9 cellular contexts compared by ENCODE assay signal in genomic region chr20:47620808-47621805, GRCh38.
DNase-seq lines count a peak whose midpoint lies in the region; ATAC-seq and TF ChIP-seq lines count a peak whose summit lies in the region.
"Had no signal": no experiment of that assay in that cellular context is flagged by ENCODE, and none has a peak within 500 bp of the region (broad histone marks: within the 10 kb centered on the region; RNA-seq: fewer than 3 reads in every experiment).

No MANE protein-coding gene starts in this region.

- peaks cover 87% of the 10 kb centered on the region for H3F3A ChIP-seq in SU-DHL-6 (ENCODE audit: insufficient read depth)

- peak; percentile 71 for TF ChIP-seq CTCF in cardiac muscle cell (IDR thresholded peaks at IDR 0.05; ENCODE audit: low read depth, low read length)
- peak; percentile 77 for TF ChIP-seq CTCF in SU-DHL-6 (IDR thresholded peaks at IDR 0.05; ENCODE audit: insufficient read depth, low read length, poor library complexity, severe bottlenecking)
- peak; percentile 70 to 74 for TF ChIP-seq CTCF in fibroblast of lung (conservative IDR thresholded peaks at IDR 0.05 in 1 of 2, IDR thresholded peaks at IDR 0.05 in 1 of 2; ENCODE audit: low read depth in 1 of 2, low read length in 2 of 2)
- peak; percentile 65 to 78 (median 66) for TF ChIP-seq CTCF in ovary (IDR thresholded peaks at IDR 0.05)

- no peak for TF ChIP-seq EP300 in ovary (IDR thresholded peaks at IDR 0.05)

- 42% methylated on average over 8 of the region's 8 CpGs for WGBS in right cardiac atrium
- 47 to 48% (median 48%) methylated on average over 8 of the region's 8 CpGs for WGBS in ovary, 3 donors

- intact Hi-C loops in right cardiac atrium (cut with DNase I), result loop anchor here (5.0 to 10.0 kb wide), 8 partner anchors 116 to 866 kb away; partner anchors contain the start of gene NCOA3 (in 2 of the 4)
- intact Hi-C loops in ovary (cut with DNase I), result loop anchor here in 3 of 4 donors (2.0 to 10.0 kb wide), 3 partner anchors 236 to 424 kb away; no protein-coding TSS in a partner anchor

- H3K27ac ChIP-seq in cardiac muscle cell (no peak overlapping the region), right cardiac atrium (ENCODE audit: low read length) (no peak overlapping the region), SU-DHL-6 (ENCODE audit: low read depth, low read length) (peak overlapping the region; percentile 66), fibroblast of lung (ENCODE audit: insufficient read depth, low read length) (no peak overlapping the region), ovary (no peak overlapping the region)
- H3K27ac ChIP-seq: epithelial cell of prostate had no signal

- H2AFZ ChIP-seq in SU-DHL-6 (ENCODE audit: low read depth, low read length, severe bottlenecking) (no peak overlapping the region), fibroblast of lung (ENCODE audit: low read length) (no peak overlapping the region)

- peak overlapping the region; percentile 3 for H3K4me2 ChIP-seq in SU-DHL-6 (ENCODE audit: low read depth, low read length, poor library complexity, severe bottlenecking)
- H3K4me2 ChIP-seq in fibroblast of lung (ENCODE audit: extremely low read depth, insufficient read depth, low read length), result no peak overlapping the region

- H3K9me2 ChIP-seq in SU-DHL-6 (replicated peaks; ENCODE audit: insufficient read depth, low read length), result no peaks in the 10 kb centered on the region

- H4K20me1 ChIP-seq in SU-DHL-6 (ENCODE audit: low read depth, low read length) (peaks cover 53% of the 10 kb centered on the region), fibroblast of lung (ENCODE audit: control insufficient read depth, extremely low read depth, insufficient read depth, low read length) (no peaks in the 10 kb centered on the region)

- no peak for ATAC-seq in right cardiac atrium
- ATAC-seq in HG03442 (IDR thresholded peaks at IDR 0.05; ENCODE audit: unreplicated experiment), result no peak

- H3K27me3 ChIP-seq in cardiac muscle cell (no peaks in the 10 kb centered on the region), right cardiac atrium (ENCODE audit: control insufficient read depth, insufficient read depth) (no peaks in the 10 kb centered on the region), SU-DHL-6 (ENCODE audit: low read length) (no peaks in the 10 kb centered on the region), fibroblast of lung (ENCODE audit: control insufficient read depth, insufficient read depth, low read length) (no peaks in the 10 kb centered on the region), ovary (no peaks in the 10 kb centered on the region)

- H3K9me3 ChIP-seq in cardiac muscle cell (ENCODE audit: low read depth) (no peaks in the 10 kb centered on the region), right cardiac atrium (ENCODE audit: control insufficient read depth, low read length) (no peaks in the 10 kb centered on the region), SU-DHL-6 (ENCODE audit: insufficient read depth, low read length) (no peaks in the 10 kb centered on the region), fibroblast of lung (ENCODE audit: control insufficient read depth, insufficient read depth, low read depth, low read length) (no peaks in the 10 kb centered on the region), ovary (no peaks in the 10 kb centered on the region)

- H3K79me2 ChIP-seq in SU-DHL-6 (ENCODE audit: insufficient read depth, low read length) (peaks cover 100% of the 10 kb centered on the region), fibroblast of lung (ENCODE audit: control insufficient read depth, insufficient read depth, low read length) (no peaks in the 10 kb centered on the region)

- H3K4me3 ChIP-seq in cardiac muscle cell (no peak overlapping the region), right cardiac atrium (ENCODE audit: low read length) (no peak overlapping the region), SU-DHL-6 (ENCODE audit: insufficient read depth, low read length, poor library complexity, severe bottlenecking) (no peak overlapping the region), fibroblast of lung (replicated peaks in 1 of 4; ENCODE audit: control extremely low read depth in 1 of 4, insufficient read depth in 1 of 4, low read depth in 3 of 4, low read length in 4 of 4) (no peak overlapping the region), ovary (no peak overlapping the region)

- DNase-seq in cardiac muscle cell (ENCODE audit: low read depth in 1 of 2, low spot score in 1 of 2) (peak; percentile 58 to 82), right cardiac atrium (no peak), MV-4-11 (lab: John Stamatoyannopoulos, UW) (peak; percentile 60), fibroblast of lung (ENCODE audit: low read depth in 2 of 2) (peak; percentile 62 to 89), ovary (no peak), GM19240 (ENCODE audit: insufficient read length, low spot score) (no peak)

- H3K9ac ChIP-seq in SU-DHL-6 (ENCODE audit: low read length), result no peak overlapping the region
- no peak overlapping the region for H3K9ac ChIP-seq in fibroblast of lung (ENCODE audit: insufficient read depth, low read length)

- H3K4me1 ChIP-seq in cardiac muscle cell (ENCODE audit: low read depth) (no peaks in the 10 kb centered on the region), right cardiac atrium (ENCODE audit: control insufficient read depth, insufficient read depth, low read length) (no peaks in the 10 kb centered on the region), fibroblast of lung (ENCODE audit: control insufficient read depth, extremely low read depth, insufficient read depth, low read length) (no peaks in the 10 kb centered on the region), ovary (ENCODE audit: insufficient read depth) (no peaks in the 10 kb centered on the region)

- H3K36me3 ChIP-seq in cardiac muscle cell (peaks cover 4% of the 10 kb centered on the region), SU-DHL-6 (ENCODE audit: low read length) (peaks cover 53% of the 10 kb centered on the region), fibroblast of lung (ENCODE audit: control insufficient read depth, insufficient read depth, low read length) (peaks cover 2% of the 10 kb centered on the region), ovary (no peaks in the 10 kb centered on the region)

- no peak for TF ChIP-seq POLR2A in ovary (IDR thresholded peaks at IDR 0.05)

Comparison
In these comparisons a context has a peak if more than half of its experiments do, and no peak if none do; other contexts are left out.
1. DNase-seq: peak in cardiac muscle cell (2 of 2), MV-4-11 (single experiment) and fibroblast of lung (2 of 2); none in right cardiac atrium (0 of 3), ovary (0 of 5) and GM19240 (single experiment).
2. Peak in every context shown above with its lines, with median percentiles within 50 percentile points of each other: CTCF ChIP-seq.